17 cellular contexts compared by ENCODE assay signal in genomic region chr5:66717455-66718373, GRCh38.
A peak's percentile ranks its signal among the peaks of the same experiment; 100 is the strongest.
DNase-seq lines count a peak whose midpoint lies in the region.
"Had no signal": no experiment of that assay in that cellular context is flagged by ENCODE, and none has a peak within 500 bp of the region (broad histone marks: within the 10 kb centered on the region; RNA-seq: fewer than 3 reads in every experiment).

No MANE protein-coding gene starts in this region.

- DNase-seq in COLO668 (lab: John Stamatoyannopoulos, UW; ENCODE audit: unreplicated experiment), result peak; percentile 3
- peak; percentile 27 for DNase-seq in ELF-1 (ENCODE audit: low read depth, low spot score)
- DNase-seq in NCI-H69 (lab: John Stamatoyannopoulos, UW), result peak; percentile 96
- peak; percentile 72 for DNase-seq in islet precursor cell
- no peak for DNase-seq in activated T-cell treated with anti-CD3 and anti-CD28 coated beads, Interleukin-2, amount 50 U/mL, for 48 hours
- no peak for DNase-seq in T1000 (lab: John Stamatoyannopoulos, UW)
- no peak for DNase-seq in inferior parietal cortex (ENCODE audit: extremely low spot score)
- DNase-seq in cerebellar cortex (ENCODE audit: low spot score), result no peak
- DNase-seq: activated effector memory CD4-positive, alpha-beta T cell treated with Interleukin-2 at 50 U/mL for 16 hours; amygdala; CD8-positive, alpha-beta T cell; endodermal cell; foreskin fibroblast; H9; NCI-H2081; nephron progenitor cell; SHP77 had no signal

Comparison
In these comparisons a context has a peak if more than half of its experiments do, and no peak if none do; other contexts are left out.
1. DNase-seq: peak in COLO668 (single experiment), ELF-1 (single experiment), NCI-H69 (single experiment) and islet precursor cell (single experiment); none in activated T-cell treated with anti-CD3 and anti-CD28 coated beads, Interleukin-2, amount 50 U/mL, for 48 hours (0 of 2), T1000 (single experiment), inferior parietal cortex (single experiment) and cerebellar cortex (single experiment).